ENCODE assay signal across 21 cellular contexts in genomic region chr12:107523760-107524558, GRCh38.
DNase-seq lines count a peak whose midpoint lies in the region; ATAC-seq and TF ChIP-seq lines count a peak whose summit lies in the region.
"Had no signal": no experiment of that assay in that cellular context is flagged by ENCODE, and none has a peak within 500 bp of the region (broad histone marks: within the 10 kb centered on the region; RNA-seq: fewer than 3 reads in every experiment).

No MANE protein-coding gene starts in this region.

- intact Hi-C loops in left lung (cut with DNase I), result no loop called here

- CTCF ChIA-PET in activated CD8-positive, alpha-beta T cell treated with anti-CD3 and anti-CD28 coated beads, Interleukin-2, amount 10 ng/mL, durations not matched to agents 7 days and 5 days (lab: Charles Lee), result interaction anchor here (0.9 kb wide), 1 partner anchor 392 kb away, joined by 3 read pairs; no protein-coding TSS in a partner anchor

- peaks cover 9% of the 10 kb centered on the region for H3K4me1 Mint-ChIP-seq in activated CD8-positive, alpha-beta T cell treated with anti-CD3 and anti-CD28 coated beads, Interleukin-2, amount 10 ng/mL, durations not matched to agents 7 days and 5 days (ENCODE audit: low read depth)
- H3K4me1 Mint-ChIP-seq: activated B cell treated with CpG ODN at 0.5 μM for 24 hours had no signal

- TF ChIP-seq CTCF in left lung (IDR thresholded peaks at IDR 0.05), result no peak

- no peak overlapping the region for H3K27ac Mint-ChIP-seq in activated CD8-positive, alpha-beta T cell treated with anti-CD3 and anti-CD28 coated beads, Interleukin-2, amount 10 ng/mL, durations not matched to agents 7 days and 5 days
- H3K27ac Mint-ChIP-seq: activated B cell treated with CpG ODN at 0.5 μM for 24 hours had no signal

- no peaks in the 10 kb centered on the region for H3K27me3 Mint-ChIP-seq in activated CD8-positive, alpha-beta T cell treated with anti-CD3 and anti-CD28 coated beads, Interleukin-2, amount 10 ng/mL, durations not matched to agents 7 days and 5 days (ENCODE audit: low read depth)
- H3K27me3 Mint-ChIP-seq: activated B cell treated with CpG ODN at 0.5 μM for 24 hours had no signal

- no peaks in the 10 kb centered on the region for H3K4me1 ChIP-seq in left lung
- H3K4me1 ChIP-seq: adrenal gland, upper lobe of right lung had no signal

- peaks cover 20% of the 10 kb centered on the region for H3K36me3 Mint-ChIP-seq in activated CD8-positive, alpha-beta T cell treated with anti-CD3 and anti-CD28 coated beads, Interleukin-2, amount 10 ng/mL, durations not matched to agents 7 days and 5 days (ENCODE audit: low read depth)

- no peaks in the 10 kb centered on the region for H3K36me3 ChIP-seq in left lung
- H3K36me3 ChIP-seq: adrenal gland, BE2C, brain microvascular endothelial cell, upper lobe of right lung had no signal

- H3K27me3 ChIP-seq in left lung, result no peaks in the 10 kb centered on the region
- H3K27me3 ChIP-seq: adrenal gland, BE2C, brain microvascular endothelial cell, upper lobe of right lung had no signal

- H3K9me3 Mint-ChIP-seq in activated CD8-positive, alpha-beta T cell treated with anti-CD3 and anti-CD28 coated beads, Interleukin-2, amount 10 ng/mL, durations not matched to agents 7 days and 5 days (ENCODE audit: insufficient read depth), result no peaks in the 10 kb centered on the region

- ATAC-seq in left lung (peak; percentile 24), GM18909 (IDR thresholded peaks at IDR 0.05; ENCODE audit: poor library complexity, unreplicated experiment) (no peak)
- ATAC-seq in activated CD8-positive, alpha-beta T cell treated with anti-CD3 and anti-CD28 coated beads, Interleukin-2, amount 10 ng/mL, durations not matched to agents 7 days and 5 days, result no peak
- ATAC-seq: GM12878, Panc1, upper lobe of right lung had no signal

- H3K27ac ChIP-seq in left lung, result no peak overlapping the region
- H3K27ac ChIP-seq: adrenal gland, brain microvascular endothelial cell, upper lobe of right lung had no signal

- no peak overlapping the region for H3K4me3 ChIP-seq in left lung
- H3K4me3 ChIP-seq: adrenal gland, GM12878, upper lobe of right lung had no signal

- H3K4me3 Mint-ChIP-seq in activated CD8-positive, alpha-beta T cell treated with anti-CD3 and anti-CD28 coated beads, Interleukin-2, amount 10 ng/mL, durations not matched to agents 7 days and 5 days, result no peak overlapping the region
- H3K4me3 Mint-ChIP-seq: activated B cell treated with CpG ODN at 0.5 μM for 24 hours had no signal

- peaks cover 0 to 5% of the 10 kb centered on the region in 2 donors for H3K9me3 ChIP-seq in left lung
- H3K9me3 ChIP-seq: adrenal gland, BE2C, upper lobe of right lung had no signal

- POLR2A ChIA-PET in activated CD8-positive, alpha-beta T cell treated with anti-CD3 and anti-CD28 coated beads, Interleukin-2, amount 10 ng/mL, durations not matched to agents 7 days and 5 days (lab: Charles Lee), result no interaction called here

- DNase-seq in DMS79 (lab: John Stamatoyannopoulos, UW), result peak; percentile 74
- DNase-seq in NCI-H146 treated with DMSO at 0.1 percent for 48 hours (lab: John Stamatoyannopoulos, UW; ENCODE audit: unreplicated experiment), result peak; percentile 96
- peak; percentile 59 to 61 for DNase-seq in NCI-H526 (lab: John Stamatoyannopoulos, UW)
- DNase-seq in left lung, result no peak
- DNase-seq in activated CD8-positive, alpha-beta T cell treated with anti-CD3 and anti-CD28 coated beads, Interleukin-2, amount 10 ng/mL, durations not matched to agents 7 days and 5 days, result no peak
- no peak for DNase-seq in AML-193 (lab: John Stamatoyannopoulos, UW)
- no peak for DNase-seq in activated effector memory CD4-positive, alpha-beta T cell treated with anti-CD3 and anti-CD28 coated beads, Interleukin-2, amount 50 U/mL, for 16 hours
- DNase-seq: activated B cell treated with CpG ODN at 0.5 μM for 24 hours; activated naive CD4-positive, alpha-beta T cell; adrenal gland; brain microvascular endothelial cell; Karpas-422; NCI-H2171 treated with DMSO at 0.1 percent for 48 hours; occipital lobe; retina; T1000; upper lobe of right lung had no signal

Comparison
In these comparisons a context has a peak if more than half of its experiments do, and no peak if none do; other contexts are left out.
1. DNase-seq: peak in DMS79 (single experiment), NCI-H146 treated with DMSO at 0.1 percent for 48 hours (single experiment) and NCI-H526 (2 of 2); none in left lung (0 of 2), activated CD8-positive, alpha-beta T cell treated with anti-CD3 and anti-CD28 coated beads, Interleukin-2, amount 10 ng/mL, durations not matched to agents 7 days and 5 days (single experiment), AML-193 (0 of 2) and activated effector memory CD4-positive, alpha-beta T cell treated with anti-CD3 and anti-CD28 coated beads, Interleukin-2, amount 50 U/mL, for 16 hours (single experiment).